Comparison of ENCODE assay signal across 1 cellular context in the genomic region with DNA sequence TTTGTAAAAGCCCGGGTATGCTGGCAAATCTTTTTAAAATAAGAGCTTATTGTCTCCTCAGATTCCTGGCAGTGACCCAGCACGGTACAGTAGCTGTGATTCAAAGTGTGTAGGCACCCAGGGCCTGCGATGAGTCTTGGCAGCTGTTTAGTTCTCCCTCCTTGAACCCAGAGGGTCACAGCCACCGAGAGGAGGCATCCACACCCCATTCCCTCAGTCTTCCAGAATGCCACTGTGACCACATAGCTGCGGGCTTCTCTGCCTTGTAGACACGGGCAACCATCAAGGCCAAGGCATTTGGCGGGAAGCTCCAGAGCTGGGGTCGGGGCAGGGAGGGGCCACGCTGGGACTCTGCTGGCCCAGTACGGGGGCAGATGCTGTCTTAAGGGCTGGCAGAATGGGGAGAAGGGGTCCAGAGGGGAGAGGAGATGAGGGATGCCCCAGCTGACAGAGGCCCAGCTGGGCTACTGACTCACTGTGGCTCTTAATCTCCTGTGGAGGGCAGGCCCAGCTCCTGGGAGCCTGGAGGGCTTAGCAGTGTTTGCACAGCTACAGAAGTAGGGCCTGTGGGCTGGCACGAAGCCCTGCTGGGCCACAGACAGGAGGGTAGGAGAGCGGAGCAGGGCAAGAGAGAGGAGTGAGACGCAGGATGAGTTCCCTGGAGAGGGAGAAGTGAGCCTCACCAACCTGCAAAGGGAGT.
TF ChIP-seq lines count a peak whose summit lies in the region.

No MANE protein-coding gene starts in this region.

TF ChIP-seq in HepG2, 621 proteins besides CTCF, POLR2A, EP300 and RAD21 (continued from another document):
- TF ChIP-seq RXRA (CRISPR knock-in tag; IDR thresholded peaks at IDR 0.05) (0 out of 2 replicates have a peak, but pooled peaks have one; percentile 17), KDM5B (CRISPR knock-in tag; IDR thresholded peaks at IDR 0.05; ENCODE audit: borderline replicate concordance) (0 out of 2 replicates have a peak, but pooled peaks have one; percentile 21), ZFY (CRISPR knock-in tag; IDR thresholded peaks at IDR 0.05) (peak; percentile 61), HNRNPL (IDR thresholded peaks at IDR 0.05; ENCODE audit: low read depth, low read length) (0 out of 2 replicates have a peak, but pooled peaks have one; percentile 58), TBX3 (IDR thresholded peaks at IDR 0.05; ENCODE audit: borderline replicate concordance) (no peak), MAF1 (CRISPR knock-in tag; IDR thresholded peaks at IDR 0.05; ENCODE audit: borderline replicate concordance) (no peak), ZNF891 (CRISPR knock-in tag; IDR thresholded peaks at IDR 0.05) (no peak), ZFX (CRISPR knock-in tag; IDR thresholded peaks at IDR 0.05; ENCODE audit: low read depth) (peak; percentile 24), ETV5 (CRISPR knock-in tag; IDR thresholded peaks at IDR 0.05; ENCODE audit: borderline replicate concordance) (0 out of 2 replicates have a peak, but pooled peaks have one; percentile 17), FOSL2 (CRISPR knock-in tag; IDR thresholded peaks at IDR 0.05) (peak; percentile 53)
- TF ChIP-seq, protein P1, sequence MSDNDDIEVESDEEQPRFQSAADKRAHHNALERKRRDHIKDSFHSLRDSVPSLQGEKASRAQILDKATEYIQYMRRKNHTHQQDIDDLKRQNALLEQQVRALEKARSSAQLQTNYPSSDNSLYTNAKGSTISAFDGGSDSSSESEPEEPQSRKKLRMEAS (IDR thresholded peaks at IDR 0.05): peak; percentile 47; the same call in 1 of the 2 replicates
- TF ChIP-seq, protein P2, sequence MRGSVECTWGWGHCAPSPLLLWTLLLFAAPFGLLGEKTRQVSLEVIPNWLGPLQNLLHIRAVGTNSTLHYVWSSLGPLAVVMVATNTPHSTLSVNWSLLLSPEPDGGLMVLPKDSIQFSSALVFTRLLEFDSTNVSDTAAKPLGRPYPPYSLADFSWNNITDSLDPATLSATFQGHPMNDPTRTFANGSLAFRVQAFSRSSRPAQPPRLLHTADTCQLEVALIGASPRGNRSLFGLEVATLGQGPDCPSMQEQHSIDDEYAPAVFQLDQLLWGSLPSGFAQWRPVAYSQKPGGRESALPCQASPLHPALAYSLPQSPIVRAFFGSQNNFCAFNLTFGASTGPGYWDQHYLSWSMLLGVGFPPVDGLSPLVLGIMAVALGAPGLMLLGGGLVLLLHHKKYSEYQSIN (CRISPR knock-in tag; IDR thresholded peaks at IDR 0.05; ENCODE audit: borderline replicate concordance): no peak
